17 cellular contexts compared by ENCODE assay signal in genomic region chr6:127851197-127851596, GRCh38. TPM values are rescaled to one million over a fixed set of nuclear protein-coding genes. Genes with fewer than 3 reads are reported as not detected.
DNase-seq lines count a peak whose midpoint lies in the region; ATAC-seq, FAIRE-seq and TF ChIP-seq lines count a peak whose summit lies in the region.
"Had no signal": no experiment of that assay in that cellular context is flagged by ENCODE, and none has a peak within 500 bp of the region (broad histone marks: within the 10 kb centered on the region; RNA-seq: fewer than 3 reads in every experiment).

No MANE protein-coding gene starts in this region.

- ATAC-seq in foreskin keratinocyte (no peak), HG02938 (IDR thresholded peaks at IDR 0.05; ENCODE audit: unreplicated experiment) (no peak)
- ATAC-seq: Panc1, Right ventricle myocardium inferior had no signal

- no peak for TF ChIP-seq CTCF in foreskin keratinocyte (conservative IDR thresholded peaks at IDR 0.05)

- H3K27me3 ChIP-seq in foreskin keratinocyte (peaks cover 9% of the 10 kb centered on the region), small intestine (ENCODE audit: control insufficient read depth in 2 of 2, insufficient read depth in 2 of 2, low read length in 2 of 2) (no peaks in the 10 kb centered on the region)
- H3K27me3 ChIP-seq: BLaER1 had no signal

- H3K9me3 ChIP-seq in small intestine (ENCODE audit: control insufficient read depth, low read depth): no peaks in the 10 kb centered on the region
- H3K9me3 ChIP-seq: BLaER1 had no signal

- no peak for FAIRE-seq in small intestine (lab: Jason Lieb, UNC)

- H3K27ac ChIP-seq in foreskin keratinocyte (no peak overlapping the region), small intestine (ENCODE audit: low read depth in 1 of 2, low read length in 1 of 2) (no peak overlapping the region)
- H3K27ac ChIP-seq: BLaER1, SK-N-MC had no signal

- 92 to 93% (median 93%) methylated on average over 1 of the region's 1 CpG for WGBS in small intestine, 3 donors

- H3K4me3 ChIP-seq in small intestine (ENCODE audit: low read depth in 1 of 2, low read length in 2 of 2): no peak overlapping the region
- H3K4me3 ChIP-seq: BLaER1, SK-N-MC had no signal

- DNase-seq in AG20443 (ENCODE audit: low spot score): peak; percentile 18
- peak; percentile 47 for DNase-seq in GM04503 (ENCODE audit: low read depth)
- DNase-seq in astrocyte of the hippocampus (ENCODE audit: low read depth, low spot score): peak; percentile 33
- DNase-seq in foreskin keratinocyte: peak; percentile 7 to 46
- DNase-seq in HPDE6-E6E7 (ENCODE audit: extremely low spot score): no peak
- no peak for DNase-seq in small intestine
- no peak for DNase-seq in stimulated activated CD4-positive, alpha-beta T cell treated with anti-CD3 and anti-CD28 coated beads, Interleukin-12 subunit alpha, Interleukin-12 subunit beta, amount 100 ng/mL, for 4 hours
- DNase-seq: Karpas-422, NCI-H187 treated with DMSO at 0.1 percent for 48 hours, NCI-H2171 treated with DMSO at 0.1 percent for 48 hours, NCI-H82 had no signal

- H3K36me3 ChIP-seq in small intestine (ENCODE audit: control insufficient read depth in 2 of 2, insufficient read depth in 2 of 2, low read length in 2 of 2): no peaks in the 10 kb centered on the region
- H3K36me3 ChIP-seq: BLaER1 had no signal

- H3K4me1 ChIP-seq in foreskin keratinocyte (no peaks in the 10 kb centered on the region), small intestine (ENCODE audit: control insufficient read depth in 2 of 2, insufficient read depth in 1 of 2, low read depth in 1 of 2, low read length in 1 of 2) (no peaks in the 10 kb centered on the region)
- H3K4me1 ChIP-seq: BLaER1 had no signal

RNA-seq across cellular contexts. Expression of gene THEMIS, which starts 49.7 kb away (rescaled TPM):
- total RNA-seq in foreskin keratinocyte: not detected in 2 replicates
- not detected in 2 replicates for polyA plus RNA-seq in foreskin keratinocyte
- polyA plus RNA-seq in small intestine: 1 to 10 TPM in 1 of 3 donors, under 1 TPM in 2; 0.25 to 1.4 (median 0.45) TPM
- total RNA-seq: NCI-H460 had no signal

Comparison
In these comparisons a context has a peak if more than half of its experiments do, and no peak if none do; other contexts are left out.
1. DNase-seq: peak in AG20443 (single experiment), GM04503 (single experiment), astrocyte of the hippocampus (single experiment) and foreskin keratinocyte (2 of 2); none in HPDE6-E6E7 (single experiment), small intestine (single experiment) and stimulated activated CD4-positive, alpha-beta T cell treated with anti-CD3 and anti-CD28 coated beads, Interleukin-12 subunit alpha, Interleukin-12 subunit beta, amount 100 ng/mL, for 4 hours (single experiment).